14 cellular contexts compared by ENCODE assay signal in the genomic region with DNA sequence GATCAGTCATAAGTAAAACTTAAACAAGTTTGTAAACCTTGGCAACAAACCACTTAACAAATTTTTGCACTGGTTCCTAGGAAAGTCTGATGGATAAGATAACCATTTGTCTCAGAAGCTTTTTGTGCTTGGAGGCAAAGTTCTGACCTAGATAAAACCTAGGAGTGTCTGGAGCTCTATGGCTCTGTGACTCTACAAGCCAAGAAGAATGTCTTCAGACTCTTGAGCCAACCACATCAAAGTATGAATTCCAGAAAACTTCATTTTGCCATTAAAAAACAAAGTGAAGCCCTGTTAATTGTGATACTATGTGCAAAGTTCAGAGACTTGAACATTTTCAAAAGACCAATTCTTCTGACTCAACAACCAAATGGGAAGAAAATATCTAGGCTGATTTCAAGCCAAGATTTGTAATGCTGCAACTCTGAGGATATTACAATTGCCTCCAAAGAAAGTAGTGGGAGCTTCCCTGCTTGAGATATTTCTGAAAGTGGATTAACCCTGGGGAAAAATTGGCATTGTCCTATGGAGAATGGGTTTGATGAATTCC.
DNase-seq lines count a peak whose midpoint lies in the region; ATAC-seq and TF ChIP-seq lines count a peak whose summit lies in the region.
"Had no signal": no experiment of that assay in that cellular context is flagged by ENCODE, and none has a peak within 500 bp of the region (broad histone marks: within the 10 kb centered on the region; RNA-seq: fewer than 3 reads in every experiment).

No MANE protein-coding gene starts in this region.

- no peaks in the 10 kb centered on the region for H3K4me1 ChIP-seq in smooth muscle cell (ENCODE audit: low read depth)
- no peaks in the 10 kb centered on the region for H3K4me1 ChIP-seq in esophagus squamous epithelium

- H4K20me1 ChIP-seq in smooth muscle cell (ENCODE audit: low read depth) = no peaks in the 10 kb centered on the region

- H3K9me3 Mint-ChIP-seq in glutamatergic neuron (ENCODE audit: unreplicated experiment) = peaks cover 2% of the 10 kb centered on the region

- intact Hi-C loops in esophagus squamous epithelium (cut with DNase I) = no loop called here

- peak overlapping the region; percentile 41 for H3K9ac ChIP-seq in smooth muscle cell (ENCODE audit: low read depth)

- peaks cover 3% of the 10 kb centered on the region for H3K27me3 Mint-ChIP-seq in glutamatergic neuron (ENCODE audit: unreplicated experiment)

- H3K27ac ChIP-seq in smooth muscle cell (ENCODE audit: low read depth) (peak overlapping the region; percentile 67), esophagus squamous epithelium (no peak overlapping the region)

- H3K4me1 Mint-ChIP-seq in glutamatergic neuron (ENCODE audit: low read depth, unreplicated experiment) = peaks cover 10% of the 10 kb centered on the region
- H3K4me1 Mint-ChIP-seq: B cell had no signal

- H3K4me2 ChIP-seq in smooth muscle cell = peak overlapping the region; percentile 60

- no peak overlapping the region for H3K4me3 Mint-ChIP-seq in glutamatergic neuron (ENCODE audit: unreplicated experiment)
- H3K4me3 Mint-ChIP-seq: B cell; CD4-positive, alpha-beta T cell had no signal

- H3K79me2 ChIP-seq in smooth muscle cell (ENCODE audit: low read depth) = no peaks in the 10 kb centered on the region

- H2AFZ ChIP-seq in smooth muscle cell (ENCODE audit: low read depth) = no peak overlapping the region

- H3K36me3 Mint-ChIP-seq in glutamatergic neuron (ENCODE audit: unreplicated experiment) = peaks cover 21% of the 10 kb centered on the region

- H3K4me3 ChIP-seq in AG10803 (ENCODE audit: low read length) (no peak overlapping the region), smooth muscle cell (no peak overlapping the region), esophagus squamous epithelium (no peak overlapping the region)

- no peaks in the 10 kb centered on the region for H3K27me3 ChIP-seq in smooth muscle cell (ENCODE audit: low read depth)
- H3K27me3 ChIP-seq in esophagus squamous epithelium = no peaks in the 10 kb centered on the region

- TF ChIP-seq CTCF in AG10803 (conservative IDR thresholded peaks at IDR 0.05; ENCODE audit: low read length) (no peak), smooth muscle cell (IDR thresholded peaks at IDR 0.05; ENCODE audit: borderline replicate concordance, insufficient read depth, poor library complexity, severe bottlenecking) (no peak), glutamatergic neuron (IDR thresholded peaks at IDR 0.05; ENCODE audit: partially characterized antibody, unreplicated experiment) (no peak), esophagus squamous epithelium (IDR thresholded peaks at IDR 0.05) (no peak)

- no peak overlapping the region for H3K27ac Mint-ChIP-seq in glutamatergic neuron (ENCODE audit: unreplicated experiment)
- H3K27ac Mint-ChIP-seq: B cell; CD4-positive, alpha-beta T cell had no signal

- H3F3A ChIP-seq in smooth muscle cell (ENCODE audit: low read depth) = no peaks in the 10 kb centered on the region

- no peak for ATAC-seq in GM18868 (IDR thresholded peaks at IDR 0.05; ENCODE audit: unreplicated experiment)
- ATAC-seq: HCT116 had no signal

- DNase-seq in AG10803 (ENCODE audit: low read depth) (peak; percentile 32), NCI-H226 (peak; percentile 8), fibroblast of peridontal ligament (ENCODE audit: extremely low read depth) (peak; percentile 52), smooth muscle cell (lab: John Stamatoyannopoulos, UW; ENCODE audit: unreplicated experiment) (no peak), glutamatergic neuron (no peak), esophagus squamous epithelium (lab: John Stamatoyannopoulos, UW) (no peak)
- DNase-seq: 8988T; C1 segment of cervical spinal cord; CD4-positive, alpha-beta T cell; DMS79; EL had no signal

- TF ChIP-seq POLR2A in esophagus squamous epithelium (IDR thresholded peaks at IDR 0.05) = no peak

- H3K9me3 ChIP-seq in smooth muscle cell (replicated peaks; ENCODE audit: low read depth) (no peaks in the 10 kb centered on the region), esophagus squamous epithelium (peaks cover 0 to 10% (median 6%) of the 10 kb centered on the region in 3 donors)

- H3K36me3 ChIP-seq in smooth muscle cell (ENCODE audit: low read depth) (no peaks in the 10 kb centered on the region), esophagus squamous epithelium (no peaks in the 10 kb centered on the region)

Comparison
In these comparisons a context has a peak if more than half of its experiments do, and no peak if none do; other contexts are left out.
1. DNase-seq: peak in AG10803 (single experiment), NCI-H226 (single experiment) and fibroblast of peridontal ligament (single experiment); none in smooth muscle cell (single experiment), glutamatergic neuron (single experiment) and esophagus squamous epithelium (single experiment).